Comparison of ENCODE assay signal across 8 cellular contexts in genomic region chr17:73343168-73343634, GRCh38. TPM values are rescaled to one million over a fixed set of nuclear protein-coding genes. Genes with fewer than 3 reads are reported as not detected.
DNase-seq lines count a peak whose midpoint lies in the region; ATAC-seq and TF ChIP-seq lines count a peak whose summit lies in the region.

No MANE protein-coding gene starts in this region.

- H3K4me1 Mint-ChIP-seq in type B pancreatic cell (ENCODE audit: unreplicated experiment), result peaks cover 63% of the 10 kb centered on the region

- no peaks in the 10 kb centered on the region for H3K27me3 Mint-ChIP-seq in type B pancreatic cell

- no peak overlapping the region for H3K27ac Mint-ChIP-seq in type B pancreatic cell

- peak overlapping the region; percentile 34 for H3K4me3 Mint-ChIP-seq in type B pancreatic cell

- ATAC-seq in HG03025 (IDR thresholded peaks at IDR 0.05; ENCODE audit: low FRiP score, unreplicated experiment), result no peak

- peak; percentile 34 for DNase-seq in NCI-H128 (lab: John Stamatoyannopoulos, UW; ENCODE audit: unreplicated experiment)
- peak; percentile 86 for DNase-seq in medulla oblongata (ENCODE audit: extremely low spot score)
- DNase-seq in type B pancreatic cell (ENCODE audit: extremely low spot score, unreplicated experiment), result peak; percentile 84
- DNase-seq in germinal center (ENCODE audit: low spot score), result no peak
- DNase-seq in OCI-M2 (lab: John Stamatoyannopoulos, UW; ENCODE audit: unreplicated experiment), result no peak
- no peak for DNase-seq in lower leg skin (ENCODE audit: low spot score in 2 of 2)

- intact Hi-C loops in lower leg skin (cut with DNase I; ENCODE audit: low total_unique reads), result no loop called here

- TF ChIP-seq POLR2A in lower leg skin (IDR thresholded peaks at IDR 0.05), result no peak

- H3K27ac ChIP-seq in cingulate gyrus (ENCODE audit: low read depth, low read length), result peak overlapping the region; percentile 97

- H3K36me3 Mint-ChIP-seq in type B pancreatic cell, result no peaks in the 10 kb centered on the region

- TF ChIP-seq CTCF in type B pancreatic cell (conservative IDR thresholded peaks at IDR 0.05) (no peak), lower leg skin (IDR thresholded peaks at IDR 0.05) (no peak)

- no peak overlapping the region for H3K4me3 ChIP-seq in lower leg skin (ENCODE audit: low read depth, poor library complexity, severe bottlenecking)

- H3K9me3 Mint-ChIP-seq in type B pancreatic cell, result no peaks in the 10 kb centered on the region

- 57 to 84% methylated on average over 17 of the region's 17 CpGs for WGBS in lower leg skin, 2 donors

RNA-seq across cellular contexts. Expression of gene CDC42EP4, which starts 31.4 kb away (rescaled TPM):
- 24.7 and 78.8 TPM in 2 replicates for total RNA-seq in type B pancreatic cell (ENCODE audit: low replicate concordance)
- total RNA-seq in lower leg skin, result 10 to 100 TPM; 33.0 to 94.6 (median 69.7) TPM

Comparison
In these comparisons a context has a peak if more than half of its experiments do, and no peak if none do; other contexts are left out.
1. DNase-seq: peak in NCI-H128 (single experiment), medulla oblongata (single experiment) and type B pancreatic cell (single experiment); none in germinal center (single experiment), OCI-M2 (single experiment) and lower leg skin (0 of 2).